In genomic region chr2:6196461-6196860, GRCh38 we compare ENCODE assay signal across 1 cellular context.
TF ChIP-seq lines count a peak whose summit lies in the region.

No MANE protein-coding gene starts in this region.

TF ChIP-seq in H1, 55 proteins besides CTCF, POLR2A, EP300 and RAD21 (continued from another document):
- no peak for TF ChIP-seq CHD1 (IDR thresholded peaks at IDR 0.05; ENCODE audit: low read depth, low read length)
- no peak for TF ChIP-seq SAP30 (IDR thresholded peaks at IDR 0.05; ENCODE audit: insufficient read depth, insufficient replicate concordance, low read length)
